Comparison of ENCODE assay signal across 22 cellular contexts in the genomic region with DNA sequence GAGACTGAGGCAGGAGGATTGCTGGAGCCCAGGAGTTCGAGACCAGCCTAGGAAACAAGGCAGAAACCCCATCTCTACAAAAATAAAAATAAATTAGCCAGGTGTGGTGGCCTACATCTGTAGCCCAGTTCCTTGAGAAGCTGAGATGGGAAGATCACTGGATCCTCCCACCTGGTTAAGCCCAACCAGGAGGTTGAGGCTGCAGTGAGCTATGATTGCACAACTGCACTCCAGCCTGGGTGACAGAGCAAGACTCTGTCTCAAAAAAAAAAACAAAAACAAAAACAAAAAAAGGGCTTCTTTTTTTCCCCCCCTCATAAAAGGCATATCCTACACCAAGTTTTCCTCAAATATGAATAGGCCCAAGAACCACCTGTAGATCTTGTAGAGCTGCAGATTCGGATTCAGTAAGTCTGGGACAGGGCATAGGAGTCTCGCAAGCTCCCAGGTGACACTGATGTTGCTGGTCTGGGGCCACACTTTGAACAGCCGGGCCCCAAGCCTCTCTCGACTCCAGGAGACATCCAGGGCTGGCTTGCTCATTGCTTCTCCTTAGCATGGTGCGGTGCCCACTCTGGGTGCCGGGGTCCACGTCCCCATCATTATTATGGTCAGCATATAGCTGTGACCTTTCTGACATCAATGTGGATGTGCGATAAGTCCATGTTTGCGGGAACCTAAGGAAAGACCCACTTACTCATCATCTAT. TPM values are rescaled to one million over a fixed set of nuclear protein-coding genes. Genes with fewer than 3 reads are reported as not detected.
A peak's percentile ranks its signal among the peaks of the same experiment; 100 is the strongest.
DNase-seq lines count a peak whose midpoint lies in the region; ATAC-seq and TF ChIP-seq lines count a peak whose summit lies in the region.
"Had no signal": no experiment of that assay in that cellular context is flagged by ENCODE, and none has a peak within 500 bp of the region (broad histone marks: within the 10 kb centered on the region; RNA-seq: fewer than 3 reads in every experiment).

No MANE protein-coding gene starts in this region.

- no TSS peak for BruUV-seq in MCF 10A (replicated peaks; lab: Mats Ljungman, UMichigan)

- H3K79me1 ChIP-seq in neuronal stem cell (ENCODE audit: low read depth, low read length): no peaks in the 10 kb centered on the region

- H3K9me3 Mint-ChIP-seq in MCF 10A (ENCODE audit: unreplicated experiment): no peaks in the 10 kb centered on the region
- H3K9me3 Mint-ChIP-seq: CD4-positive, CD25-positive, alpha-beta regulatory T cell had no signal

- H3K27me3 ChIP-seq in ascending aorta (no peaks in the 10 kb centered on the region), neuronal stem cell (ENCODE audit: control insufficient read depth in 3 of 3, insufficient read depth in 3 of 3, low read depth in 1 of 3, low read length in 3 of 3) (no peaks in the 10 kb centered on the region), thoracic aorta (replicated peaks; ENCODE audit: insufficient read depth) (no peaks in the 10 kb centered on the region), left ventricle myocardium inferior (ENCODE audit: low read depth) (peaks cover 14% of the 10 kb centered on the region)

- H3K4me2 ChIP-seq in neuronal stem cell (ENCODE audit: insufficient read depth, low read length, poor library complexity, severe bottlenecking): no peak overlapping the region

- no peak overlapping the region for H3K4me3 Mint-ChIP-seq in MCF 10A (ENCODE audit: unreplicated experiment)
- H3K4me3 Mint-ChIP-seq: CD4-positive, CD25-positive, alpha-beta regulatory T cell had no signal

- H3K4me1 ChIP-seq in HEK293 (ENCODE audit: control insufficient read depth, insufficient read depth, low read length) (no peaks in the 10 kb centered on the region), ascending aorta (peaks cover 4 to 20% of the 10 kb centered on the region in 2 donors), neuronal stem cell (ENCODE audit: control insufficient read depth in 2 of 2, insufficient read depth in 1 of 2, low read depth in 1 of 2, low read length in 2 of 2) (no peaks in the 10 kb centered on the region), thoracic aorta (ENCODE audit: control insufficient read depth in 1 of 2, low read depth in 2 of 2) (peaks cover 11 to 29% of the 10 kb centered on the region in 2 donors), left ventricle myocardium inferior (peaks cover 10% of the 10 kb centered on the region)
- H3K4me1 ChIP-seq: HAP-1, SJCRH30 had no signal

- no peak overlapping the region for H3K27ac Mint-ChIP-seq in MCF 10A (ENCODE audit: low read depth, unreplicated experiment)
- H3K27ac Mint-ChIP-seq: CD4-positive, CD25-positive, alpha-beta regulatory T cell had no signal

- POLR2A ChIA-PET in HEK293 (lab: Yijun Ruan, JAX): no interaction called here
- POLR2A ChIA-PET in MCF 10A (lab: Yijun Ruan, JAX): interaction anchor here (0.6 kb wide), 1 partner anchor 331 kb away, joined by 3 read pairs; no protein-coding TSS in a partner anchor

- no peak overlapping the region for H2AK5ac ChIP-seq in neuronal stem cell (ENCODE audit: low read depth, low read length)

- no peaks in the 10 kb centered on the region for H3K4me1 Mint-ChIP-seq in MCF 10A (ENCODE audit: insufficient read depth, unreplicated experiment)

- H3K18ac ChIP-seq in neuronal stem cell (ENCODE audit: low read length): peak overlapping the region; percentile 24

- H3K9ac ChIP-seq in neuronal stem cell (ENCODE audit: low read depth, low read length, poor library complexity): no peak overlapping the region

- H3K36me3 ChIP-seq in HEK293 (ENCODE audit: control insufficient read depth in 2 of 2, insufficient read depth in 1 of 2, low read length in 2 of 2): no peaks in the 10 kb centered on the region
- H3K36me3 ChIP-seq in ascending aorta: no peaks in the 10 kb centered on the region
- H3K36me3 ChIP-seq in neuronal stem cell (replicated peaks in 1 of 2; ENCODE audit: control insufficient read depth in 2 of 2, insufficient read depth in 2 of 2, low read length in 2 of 2): no peaks in the 10 kb centered on the region
- H3K36me3 ChIP-seq in thoracic aorta: no peaks in the 10 kb centered on the region
- H3K36me3 ChIP-seq in left ventricle myocardium inferior: no peaks in the 10 kb centered on the region
- H3K36me3 ChIP-seq: HAP-1, SJCRH30 had no signal

- H3K27ac ChIP-seq in HEK293 (ENCODE audit: extremely low read depth, low read depth, low read length) (no peak overlapping the region), ascending aorta (peak overlapping the region; percentile 88 to 90), neuronal stem cell (replicated peaks; ENCODE audit: low read length) (no peak overlapping the region), thoracic aorta (peak overlapping the region; percentile 68 to 91), left ventricle myocardium inferior (replicated peaks) (no peak overlapping the region)
- H3K27ac ChIP-seq: RWPE1, SJCRH30 had no signal

- no peak overlapping the region for H2BK15ac ChIP-seq in neuronal stem cell (ENCODE audit: low read length)

- H3K14ac ChIP-seq in neuronal stem cell (ENCODE audit: low read length): no peak overlapping the region

- no peak overlapping the region for H3K4me3 ChIP-seq in HEK293 (ENCODE audit: low read depth, low read length)
- H3K4me3 ChIP-seq in ascending aorta: no peak overlapping the region
- no peak overlapping the region for H3K4me3 ChIP-seq in neuronal stem cell (ENCODE audit: low read length in 2 of 2)
- no peak overlapping the region for H3K4me3 ChIP-seq in thoracic aorta
- H3K4me3 ChIP-seq in left ventricle myocardium inferior: no peak overlapping the region
- H3K4me3 ChIP-seq: HAP-1, SJCRH30 had no signal

- intact Hi-C loops in ascending aorta (cut with DNase I) (loop anchor here (1.0 to 10.0 kb wide), 7 partner anchors 8 to 434 kb away; partner anchors contain the start of genes PRDM15 and ZBTB21), left ventricle myocardium inferior (cut with micrococcal nuclease) (no loop called here), MCF 10A (cut with micrococcal nuclease) (no loop called here)

- no peak overlapping the region for H4K8ac ChIP-seq in neuronal stem cell (ENCODE audit: low read depth, low read length)

- no peak overlapping the region for H2BK5ac ChIP-seq in neuronal stem cell (ENCODE audit: low read length)

- no peak overlapping the region for H2AFZ ChIP-seq in neuronal stem cell (ENCODE audit: low read length)

- H2BK120ac ChIP-seq in neuronal stem cell (ENCODE audit: low read depth, low read length): no peak overlapping the region

- H4K91ac ChIP-seq in neuronal stem cell (ENCODE audit: low read depth, low read length, poor library complexity): no peak overlapping the region

- DNase-seq in ascending aorta (ENCODE audit: low spot score in 2 of 2): no peak
- DNase-seq in neuronal stem cell (ENCODE audit: low spot score): no peak
- DNase-seq in thoracic aorta (ENCODE audit: low spot score): no peak
- DNase-seq in inferior parietal cortex (ENCODE audit: extremely low spot score): no peak
- no peak for DNase-seq in left ventricle myocardium inferior
- no peak for DNase-seq in MCF 10A (ENCODE audit: unreplicated experiment)
- DNase-seq: AML-193; Calu3; CD4-positive, CD25-positive, alpha-beta regulatory T cell; DMS79; NCI-H1436; NCI-H2029 treated with DMSO at 0.1 percent for 48 hours; NCI-H2171 treated with DMSO at 0.1 percent for 48 hours; NCI-H748 treated with DMSO at 0.1 percent for 48 hours; OCI-M1 had no signal

- no CpG with 5 or more reads among the region's 10 CpGs for WGBS in neuronal stem cell (ENCODE audit: extremely low coverage in 2 of 2, insufficient read length in 2 of 2, insufficient replicate concordance in 1 of 2), 2 donors

- no peak overlapping the region for H2BK12ac ChIP-seq in neuronal stem cell (ENCODE audit: low read length)

- H3K4ac ChIP-seq in neuronal stem cell (ENCODE audit: low read length): no peak overlapping the region

- H3K9me3 ChIP-seq in HEK293 (ENCODE audit: control insufficient read depth, insufficient read depth, low read depth, low read length) (no peaks in the 10 kb centered on the region), ascending aorta (no peaks in the 10 kb centered on the region), neuronal stem cell (replicated peaks in 1 of 2; ENCODE audit: control insufficient read depth in 2 of 2, insufficient read depth in 1 of 2, low read depth in 1 of 2, low read length in 2 of 2) (peaks cover 0 to 1% of the 10 kb centered on the region in 2 donors), thoracic aorta (no peaks in the 10 kb centered on the region), left ventricle myocardium inferior (replicated peaks) (no peaks in the 10 kb centered on the region)
- H3K9me3 ChIP-seq: HAP-1, SJCRH30 had no signal

- CTCF ChIA-PET in HEK293 (lab: Yijun Ruan, JAX): interaction anchor here (0.8 to 1.2 kb wide), 2 partner anchors 67 to 69 kb away, joined by 3 read pairs; no protein-coding TSS in a partner anchor
- CTCF ChIA-PET in MCF 10A (lab: Yijun Ruan, JAX): interaction anchor here (1.2 kb wide), 2 partner anchors 9 to 44 kb away, joined by 3 to 4 read pairs; no protein-coding TSS in a partner anchor

- peaks cover 8% of the 10 kb centered on the region for H3K36me3 Mint-ChIP-seq in MCF 10A (ENCODE audit: insufficient read depth, unreplicated experiment)
- H3K36me3 Mint-ChIP-seq: CD4-positive, CD25-positive, alpha-beta regulatory T cell had no signal

- H3K23ac ChIP-seq in neuronal stem cell (ENCODE audit: low read depth, low read length, poor library complexity): no peak overlapping the region

- TF ChIP-seq CTCF in HEK293 (tag by site-specific recombination; IDR thresholded peaks at IDR 0.05) (no peak), ascending aorta (IDR thresholded peaks at IDR 0.05) (no peak), thoracic aorta (IDR thresholded peaks at IDR 0.05) (no peak), left ventricle myocardium inferior (IDR thresholded peaks at IDR 0.05; ENCODE audit: borderline replicate concordance) (no peak), MCF 10A (IDR thresholded peaks at IDR 0.05; ENCODE audit: unreplicated experiment) (no peak)

- H3K27me3 Mint-ChIP-seq in MCF 10A (ENCODE audit: insufficient read depth, unreplicated experiment): peaks cover 22% of the 10 kb centered on the region

- no peak for ATAC-seq in thoracic aorta (ENCODE audit: insufficient number of reproducible peaks, low FRiP score, low read depth)
- no peak for ATAC-seq in HG02678 (IDR thresholded peaks at IDR 0.05; ENCODE audit: unreplicated experiment)

TF ChIP-seq in HEK293, 187 proteins besides CTCF, POLR2A, EP300 and RAD21 (continues in another document):
- TF ChIP-seq ZNF214 (tag by site-specific recombination; IDR thresholded peaks at IDR 0.05; ENCODE audit: borderline replicate concordance) (no peak), ZNF10 (tag by site-specific recombination; IDR thresholded peaks at IDR 0.05) (no peak), ZNF169 (tag by site-specific recombination; IDR thresholded peaks at IDR 0.05) (no peak), ZNF621 (tag by site-specific recombination; IDR thresholded peaks at IDR 0.05) (no peak)

RNA-seq across cellular contexts. Expression of gene UMODL1, which starts 22.1 kb away (rescaled TPM):
- total RNA-seq in ascending aorta: not detected
- polyA plus RNA-seq in neuronal stem cell (2013, experiment 1 of 2): not detected
- not detected for polyA plus RNA-seq in neuronal stem cell (2013, experiment 2 of 2)
- under 1 TPM in 1 of 2 donors, not detected in 1; 0.14 TPM for total RNA-seq in thoracic aorta
- 0.08 TPM for total RNA-seq in left ventricle myocardium inferior
- not detected in 2 replicates for total RNA-seq in MCF 10A (2022)
- total RNA-seq: A673, Calu3, NCI-H460 had no signal

RNA-seq across cellular contexts. Expression of gene ZBTB21, which starts 38.9 kb away (rescaled TPM):
- total RNA-seq in ascending aorta (11.1 TPM), thoracic aorta (10 to 100 TPM; 16.5 to 23.8 TPM), left ventricle myocardium inferior (4.9 TPM), MCF 10A (2022) (21.5 and 27.3 TPM in 2 replicates)
- polyA plus RNA-seq in neuronal stem cell (2013, experiment 1 of 2): 11.2 TPM
- polyA plus RNA-seq in neuronal stem cell (2013, experiment 2 of 2): 11.2 TPM

Comparison
In these comparisons a context has a peak if more than half of its experiments do, and no peak if none do; other contexts are left out.
1. H3K27ac ChIP-seq: peak in ascending aorta (2 of 2) and thoracic aorta (2 of 2); none in HEK293 (single experiment), neuronal stem cell (single experiment) and left ventricle myocardium inferior (single experiment).